ENCODE assay signal across 8 cellular contexts in the genomic region with DNA sequence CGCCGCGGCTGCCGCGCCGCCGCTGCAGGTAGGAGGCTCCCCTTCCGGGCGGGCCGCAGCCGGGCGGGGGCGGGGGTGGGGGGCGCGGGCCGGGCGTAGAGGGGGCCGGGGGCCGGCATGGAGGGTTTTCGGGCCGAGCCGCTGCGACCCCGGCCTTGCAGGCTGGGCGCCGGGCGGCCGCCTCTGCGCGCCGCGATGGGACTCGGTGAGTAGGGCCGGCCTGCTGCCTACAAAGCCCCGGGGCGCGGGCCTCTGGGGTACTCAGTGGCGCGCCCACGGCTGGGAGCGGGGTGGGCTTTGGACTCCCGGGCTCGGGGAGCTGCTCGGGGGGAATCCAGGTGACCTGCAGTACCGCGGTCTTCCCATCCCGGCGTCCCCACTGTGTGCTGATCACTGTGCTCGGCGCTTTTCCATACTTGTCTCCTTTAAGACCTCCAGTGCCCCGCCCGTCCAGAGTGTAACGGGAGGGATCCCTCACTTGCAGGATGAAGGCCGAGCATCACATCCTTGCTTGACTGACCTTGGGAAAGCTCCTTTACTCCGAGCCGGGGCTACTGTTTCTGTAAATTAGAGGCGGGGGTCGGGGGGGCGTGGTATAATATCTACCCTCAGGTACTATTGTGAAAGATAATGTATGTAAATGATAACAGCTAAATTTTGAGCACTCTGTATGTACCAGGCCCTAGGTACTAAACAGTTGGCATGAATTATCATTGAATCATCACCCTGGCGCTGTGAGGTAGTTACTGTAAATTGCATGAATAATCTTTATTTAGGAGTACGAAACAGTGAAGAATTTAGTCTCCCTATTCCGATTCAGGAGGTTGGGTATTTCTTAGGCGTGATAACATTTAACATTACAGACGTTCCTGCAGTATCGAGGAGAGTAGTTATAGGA. TPM values are rescaled to one million over a fixed set of nuclear protein-coding genes. Genes with fewer than 3 reads are reported as not detected.
DNase-seq lines count a peak whose midpoint lies in the region; ATAC-seq and TF ChIP-seq lines count a peak whose summit lies in the region.

No MANE protein-coding gene starts in this region.

- DNase-seq in NCI-H2107 (lab: John Stamatoyannopoulos, UW) (peak; percentile 62), NCI-H2107 treated with DMSO at 0.1 percent for 48 hours (lab: John Stamatoyannopoulos, UW; ENCODE audit: unreplicated experiment) (no peak), NCI-H2171 (lab: John Stamatoyannopoulos, UW) (peak; percentile 69), esophagus squamous epithelium (lab: John Stamatoyannopoulos, UW) (no peak), thoracic aorta (ENCODE audit: low spot score) (peak; percentile 12)
- DNase-seq in activated CD8-positive, alpha-beta memory T cell treated with anti-CD3 and anti-CD28 coated beads for 24 hours = peak; percentile 78

- peaks cover 14 to 40% (median 24%) of the 10 kb centered on the region in 3 donors for H3K4me1 ChIP-seq in esophagus squamous epithelium
- H3K4me1 ChIP-seq in muscle layer of colon (ENCODE audit: insufficient read depth, low read length) = peaks cover 34% of the 10 kb centered on the region
- peaks cover 17 to 36% of the 10 kb centered on the region in 2 donors for H3K4me1 ChIP-seq in thoracic aorta (ENCODE audit: control insufficient read depth in 1 of 2, low read depth in 2 of 2)

- intact Hi-C loops in esophagus squamous epithelium (cut with DNase I) = no loop called here

- WGBS in esophagus squamous epithelium, 2 donors = 12 to 14% methylated on average over 12 to 18 of the region's 65 CpGs

- H3K9ac ChIP-seq in muscle layer of colon (ENCODE audit: low read length) = peak overlapping the region; percentile 68

- H3K9me3 ChIP-seq in esophagus squamous epithelium (no peaks in the 10 kb centered on the region), muscle layer of colon (ENCODE audit: low read length) (no peaks in the 10 kb centered on the region), thoracic aorta (no peaks in the 10 kb centered on the region)

- TF ChIP-seq CTCF in esophagus squamous epithelium (IDR thresholded peaks at IDR 0.05) (no peak), thoracic aorta (IDR thresholded peaks at IDR 0.05) (no peak)

- TF ChIP-seq POLR2A in esophagus squamous epithelium (IDR thresholded peaks at IDR 0.05) = no peak

- ATAC-seq in HG02840 (IDR thresholded peaks at IDR 0.05; ENCODE audit: low FRiP score, unreplicated experiment) = peak; percentile 53
- no peak for ATAC-seq in thoracic aorta (ENCODE audit: insufficient number of reproducible peaks, low FRiP score, low read depth)

- H3K36me3 ChIP-seq in esophagus squamous epithelium (no peaks in the 10 kb centered on the region), muscle layer of colon (ENCODE audit: insufficient read depth, low read length) (no peaks in the 10 kb centered on the region), thoracic aorta (no peaks in the 10 kb centered on the region)

- H3K4me3 ChIP-seq in esophagus squamous epithelium (peak overlapping the region; percentile 64 to 93 (median 78)), muscle layer of colon (ENCODE audit: low read depth in 1 of 2, low read length in 2 of 2) (peak overlapping the region; percentile 75 to 80), thoracic aorta (peak overlapping the region; percentile 88)

- peak overlapping the region; percentile 82 to 96 (median 90) for H3K27ac ChIP-seq in esophagus squamous epithelium
- H3K27ac ChIP-seq in muscle layer of colon (ENCODE audit: low read depth, low read length) = peak overlapping the region; percentile 91
- H3K27ac ChIP-seq in thoracic aorta = peak overlapping the region; percentile 58 to 87

- no peaks in the 10 kb centered on the region for H3K27me3 ChIP-seq in esophagus squamous epithelium
- H3K27me3 ChIP-seq in muscle layer of colon (ENCODE audit: control insufficient read depth in 1 of 2, insufficient read depth in 2 of 2, low read length in 2 of 2) = no peaks in the 10 kb centered on the region
- H3K27me3 ChIP-seq in thoracic aorta (replicated peaks; ENCODE audit: insufficient read depth) = no peaks in the 10 kb centered on the region

RNA-seq across cellular contexts. Expression of gene MSANTD3, which starts 0.7 kb away (rescaled TPM):
- total RNA-seq in esophagus squamous epithelium = 10 to 100 TPM; 14.9 to 24.2 (median 18.1) TPM
- 10 to 100 TPM; 15.9 to 18.3 TPM for total RNA-seq in thoracic aorta

RNA-seq across cellular contexts. Expression of gene TMEFF1, which starts 45.3 kb away (rescaled TPM):
- total RNA-seq in esophagus squamous epithelium = under 1 TPM in 1 of 4 donors, not detected in 3; 0.57 TPM
- total RNA-seq in thoracic aorta = not detected

Comparison
In these comparisons a context has a peak if more than half of its experiments do, and no peak if none do; other contexts are left out.
1. DNase-seq: peak in NCI-H2107 (single experiment), NCI-H2171 (single experiment), activated CD8-positive, alpha-beta memory T cell treated with anti-CD3 and anti-CD28 coated beads for 24 hours (single experiment) and thoracic aorta (single experiment); none in NCI-H2107 treated with DMSO at 0.1 percent for 48 hours (single experiment) and esophagus squamous epithelium (single experiment).
2. Peak in every context shown above with its lines, with median percentiles within 50 percentile points of each other: H3K27ac ChIP-seq and H3K4me3 ChIP-seq.